Comparison of ENCODE assay signal across 1 cellular context in genomic region chr4:6693274-6694176, GRCh38.
TF ChIP-seq lines count a peak whose summit lies in the region.

Gene S100P (plus strand): TSS chr4:6693878. CDS start chr4:6693933, 55 bp downstream.

TF ChIP-seq in HepG2, 621 proteins besides CTCF, POLR2A, EP300 and RAD21 (continued from another document and continues in another):
- TF ChIP-seq CENPBD1 (CRISPR knock-in tag; IDR thresholded peaks at IDR 0.05; ENCODE audit: borderline replicate concordance, low read depth) (0 out of 2 replicates have a peak, but pooled peaks have one; percentile 72), FOXC1 (CRISPR knock-in tag; IDR thresholded peaks at IDR 0.05; ENCODE audit: borderline replicate concordance) (peak; percentile 16; the same call in 1 of the 2 replicates), ZNF350 (CRISPR knock-in tag; IDR thresholded peaks at IDR 0.05; ENCODE audit: borderline replicate concordance, low read depth) (peak; percentile 97), HOMEZ (CRISPR knock-in tag; IDR thresholded peaks at IDR 0.05; ENCODE audit: low read depth) (peak; percentile 49; the same call in 1 of the 2 replicates), RAD51 (IDR thresholded peaks at IDR 0.05; ENCODE audit: borderline replicate concordance) (no peak), TOPORS (CRISPR knock-in tag; IDR thresholded peaks at IDR 0.05) (no peak), MED13 (CRISPR knock-in tag; IDR thresholded peaks at IDR 0.05) (no peak), ZNF7 (CRISPR knock-in tag; IDR thresholded peaks at IDR 0.05) (no peak), TFAP4 (IDR thresholded peaks at IDR 0.05; ENCODE audit: borderline replicate concordance, low read depth) (peak; percentile 59; the same call in 1 of the 2 replicates), YY1 (IDR thresholded peaks at IDR 0.05; ENCODE audit: insufficient read depth, insufficient replicate concordance, low read depth, low read length) (peak; percentile 25), ZNF207 (IDR thresholded peaks at IDR 0.05; ENCODE audit: borderline replicate concordance) (no peak), CREB1 (IDR thresholded peaks at IDR 0.05) (peak; percentile 90), CREB1 (CRISPR knock-in tag; IDR thresholded peaks at IDR 0.05) (no peak), ZNF430 (CRISPR knock-in tag; IDR thresholded peaks at IDR 0.05) (peak; percentile 88; the same call in 1 of the 2 replicates), ARID2 (CRISPR knock-in tag; IDR thresholded peaks at IDR 0.05; ENCODE audit: borderline replicate concordance) (peak; percentile 70; the same call in 1 of the 2 replicates), PAWR (CRISPR knock-in tag; IDR thresholded peaks at IDR 0.05; ENCODE audit: borderline replicate concordance) (no peak), ZBTB34 (CRISPR knock-in tag; IDR thresholded peaks at IDR 0.05) (peak; percentile 51; the same call in 1 of the 2 replicates), BATF2 (CRISPR knock-in tag; IDR thresholded peaks at IDR 0.05) (no peak), PITX1 (CRISPR knock-in tag; IDR thresholded peaks at IDR 0.05) (peak; percentile 13; the same call in 1 of the 2 replicates), ZNF292 (CRISPR knock-in tag; IDR thresholded peaks at IDR 0.05; ENCODE audit: borderline replicate concordance, low read depth) (peak; percentile 18; the same call in 1 of the 2 replicates), CBX5 (CRISPR knock-in tag; IDR thresholded peaks at IDR 0.05; ENCODE audit: borderline replicate concordance) (peak; percentile 84; the same call in 1 of the 2 replicates), TBX2 (CRISPR knock-in tag; IDR thresholded peaks at IDR 0.05; ENCODE audit: borderline replicate concordance) (peak; percentile 74; the same call in 1 of the 2 replicates), MTA3 (CRISPR knock-in tag; IDR thresholded peaks at IDR 0.05) (no peak), ZC3H4 (CRISPR knock-in tag; IDR thresholded peaks at IDR 0.05; ENCODE audit: borderline replicate concordance) (peak; percentile 51; the same call in 1 of the 2 replicates), ZNF550 (CRISPR knock-in tag; IDR thresholded peaks at IDR 0.05; ENCODE audit: borderline replicate concordance) (no peak), PHB2 (IDR thresholded peaks at IDR 0.05; ENCODE audit: partially characterized antibody) (no peak), ZSCAN31 (CRISPR knock-in tag; IDR thresholded peaks at IDR 0.05; ENCODE audit: low read depth) (peak; percentile 67; the same call in 1 of the 2 replicates), TRAFD1 (CRISPR knock-in tag; IDR thresholded peaks at IDR 0.05; ENCODE audit: borderline replicate concordance) (peak; percentile 45; the same call in 1 of the 2 replicates), NCOA5 (CRISPR knock-in tag; IDR thresholded peaks at IDR 0.05) (no peak), ZNF512B (CRISPR knock-in tag; IDR thresholded peaks at IDR 0.05; ENCODE audit: borderline replicate concordance) (0 out of 2 replicates have a peak, but pooled peaks have one; percentile 51), FUBP1 (CRISPR knock-in tag; IDR thresholded peaks at IDR 0.05; ENCODE audit: borderline replicate concordance) (no peak), ZBTB44 (CRISPR knock-in tag; IDR thresholded peaks at IDR 0.05) (no peak), ZFX (CRISPR knock-in tag; IDR thresholded peaks at IDR 0.05; ENCODE audit: low read depth) (peak; percentile 80; the same call in 1 of the 2 replicates), ZBTB42 (CRISPR knock-in tag; IDR thresholded peaks at IDR 0.05) (no peak), ISX (CRISPR knock-in tag; conservative IDR thresholded peaks at IDR 0.05) (no peak), SMARCC2 (IDR thresholded peaks at IDR 0.05) (no peak), ZFP41 (CRISPR knock-in tag; IDR thresholded peaks at IDR 0.05; ENCODE audit: borderline replicate concordance) (0 out of 2 replicates have a peak, but pooled peaks have one; percentile 36), ZMYM4 (CRISPR knock-in tag; IDR thresholded peaks at IDR 0.05) (no peak; the same call in 1 of the 2 replicates), ZNF281 (CRISPR knock-in tag; IDR thresholded peaks at IDR 0.05; ENCODE audit: borderline replicate concordance) (peak; percentile 81; the same call in 1 of the 2 replicates), ZNF143 (CRISPR knock-in tag; IDR thresholded peaks at IDR 0.05) (peak; percentile 1; the same call in 1 of the 2 replicates), ZNF264 (CRISPR knock-in tag; IDR thresholded peaks at IDR 0.05) (peak; percentile 18; the same call in 1 of the 2 replicates), PRMT3 (CRISPR knock-in tag; IDR thresholded peaks at IDR 0.05; ENCODE audit: borderline replicate concordance, low read depth) (0 out of 2 replicates have a peak, but pooled peaks have one; percentile 1), ATF6 (CRISPR knock-in tag; conservative IDR thresholded peaks at IDR 0.05) (no peak), HOXD1 (CRISPR knock-in tag; IDR thresholded peaks at IDR 0.05) (no peak)
